ENCODE assay signal across 10 cellular contexts in genomic region chr16:89410322-89410721, GRCh38.
DNase-seq lines count a peak whose midpoint lies in the region; ATAC-seq, FAIRE-seq and TF ChIP-seq lines count a peak whose summit lies in the region.
"Had no signal": no experiment of that assay in that cellular context is flagged by ENCODE, and none has a peak within 500 bp of the region (broad histone marks: within the 10 kb centered on the region; RNA-seq: fewer than 3 reads in every experiment).

No MANE protein-coding gene starts in this region.

- peaks cover 100% of the 10 kb centered on the region in 11 experiments for H4K20me1 ChIP-seq in BLaER1 treated with 17β-estradiol and CSF1 and Interleukin-3, amounts not matched to agents 10 nM and 100 nM

- peak overlapping the region in 9 of 11 experiments; percentile 1 to 60 (median 42); a peak in 11 of 22 replicates for H3K27ac ChIP-seq in BLaER1 treated with 17β-estradiol and CSF1 and Interleukin-3, amounts not matched to agents 10 nM and 100 nM

- H3K36me3 Mint-ChIP-seq in dendritic cell treated with granulocyte-macrophage colony-stimulating factor and Interleukin-4, amounts not matched to agents 40 ng/mL and 50 ng/mL, for 4 days (ENCODE audit: low read depth): peaks cover 20% of the 10 kb centered on the region
- no peaks in the 10 kb centered on the region for H3K36me3 Mint-ChIP-seq in osteocyte (ENCODE audit: unreplicated experiment)

- ATAC-seq in GM21825 (IDR thresholded peaks at IDR 0.05; ENCODE audit: unreplicated experiment): no peak

- peak overlapping the region; percentile 70 for H3K27ac Mint-ChIP-seq in dendritic cell treated with granulocyte-macrophage colony-stimulating factor and Interleukin-4, amounts not matched to agents 40 ng/mL and 50 ng/mL, for 4 days
- peak overlapping the region; percentile 85 for H3K27ac Mint-ChIP-seq in osteocyte (ENCODE audit: unreplicated experiment)

- H3K4me1 Mint-ChIP-seq in dendritic cell treated with granulocyte-macrophage colony-stimulating factor and Interleukin-4, amounts not matched to agents 40 ng/mL and 50 ng/mL, for 4 days (ENCODE audit: low read depth): peaks cover 86% of the 10 kb centered on the region
- H3K4me1 Mint-ChIP-seq in osteocyte (ENCODE audit: unreplicated experiment): peaks cover 87% of the 10 kb centered on the region

- no peak for TF ChIP-seq CTCF in osteocyte (IDR thresholded peaks at IDR 0.05)

- intact Hi-C loops in dendritic cell treated with granulocyte-macrophage colony-stimulating factor and Interleukin-4, amounts not matched to agents 40 ng/mL and 50 ng/mL, for 4 days (cut with micrococcal nuclease): no loop called here

- peaks cover 0 to 39% (median 31%) of the 10 kb centered on the region in 11 experiments; a peak in 19 of 22 replicates for H3K36me3 ChIP-seq in BLaER1 treated with 17β-estradiol and CSF1 and Interleukin-3, amounts not matched to agents 10 nM and 100 nM

- DNase-seq in NCI-H146 (lab: John Stamatoyannopoulos, UW) (peak; percentile 51), osteocyte (ENCODE audit: extremely low spot score, unreplicated experiment) (no peak), GM19240 (ENCODE audit: insufficient read length, low spot score) (no peak), GM19239 (ENCODE audit: insufficient read length, low spot score) (no peak), amygdala (lab: John Stamatoyannopoulos, UW) (no peak)
- DNase-seq: NCI-H187 treated with DMSO at 0.1 percent for 48 hours had no signal

- H3K9me3 ChIP-seq in BLaER1 treated with 17β-estradiol and CSF1 and Interleukin-3, amounts not matched to agents 10 nM and 100 nM (replicated peaks in 1 of 11): no peaks in the 10 kb centered on the region

- H3K4me2 ChIP-seq in BLaER1 treated with 17β-estradiol and CSF1 and Interleukin-3, amounts not matched to agents 10 nM and 100 nM: peak overlapping the region; percentile 79 to 93 (median 89)

- H3K27me3 Mint-ChIP-seq in dendritic cell treated with granulocyte-macrophage colony-stimulating factor and Interleukin-4, amounts not matched to agents 40 ng/mL and 50 ng/mL, for 4 days: no peaks in the 10 kb centered on the region
- H3K27me3 Mint-ChIP-seq in osteocyte (ENCODE audit: unreplicated experiment): no peaks in the 10 kb centered on the region

- H3K4me3 ChIP-seq in BLaER1 treated with 17β-estradiol and CSF1 and Interleukin-3, amounts not matched to agents 10 nM and 100 nM: no peak overlapping the region; a peak in 1 of 20 replicates
- H3K4me3 ChIP-seq: GM12878 had no signal

- H3K4me3 Mint-ChIP-seq in dendritic cell treated with granulocyte-macrophage colony-stimulating factor and Interleukin-4, amounts not matched to agents 40 ng/mL and 50 ng/mL, for 4 days: no peak overlapping the region
- H3K4me3 Mint-ChIP-seq in osteocyte (ENCODE audit: unreplicated experiment): peak overlapping the region; percentile 24

- FAIRE-seq in GM19239 (lab: Jason Lieb, UNC): no peak
- FAIRE-seq: GM12878 had no signal

- peak overlapping the region in 7 of 11 experiments; percentile 8 to 58 (median 48); a peak in 9 of 22 replicates for H3K9ac ChIP-seq in BLaER1 treated with 17β-estradiol and CSF1 and Interleukin-3, amounts not matched to agents 10 nM and 100 nM

- H3K27me3 ChIP-seq in BLaER1 treated with 17β-estradiol and CSF1 and Interleukin-3, amounts not matched to agents 10 nM and 100 nM: no peaks in the 10 kb centered on the region

- no peaks in the 10 kb centered on the region for H3K9me3 Mint-ChIP-seq in dendritic cell treated with granulocyte-macrophage colony-stimulating factor and Interleukin-4, amounts not matched to agents 40 ng/mL and 50 ng/mL, for 4 days
- H3K9me3 Mint-ChIP-seq in osteocyte (ENCODE audit: unreplicated experiment): no peaks in the 10 kb centered on the region

- H3K4me1 ChIP-seq in BLaER1 treated with 17β-estradiol and CSF1 and Interleukin-3, amounts not matched to agents 10 nM and 100 nM: peaks cover 98 to 100% (median 100%) of the 10 kb centered on the region in 10 experiments
